Comparison of ENCODE assay signal across 15 cellular contexts in the genomic region with DNA sequence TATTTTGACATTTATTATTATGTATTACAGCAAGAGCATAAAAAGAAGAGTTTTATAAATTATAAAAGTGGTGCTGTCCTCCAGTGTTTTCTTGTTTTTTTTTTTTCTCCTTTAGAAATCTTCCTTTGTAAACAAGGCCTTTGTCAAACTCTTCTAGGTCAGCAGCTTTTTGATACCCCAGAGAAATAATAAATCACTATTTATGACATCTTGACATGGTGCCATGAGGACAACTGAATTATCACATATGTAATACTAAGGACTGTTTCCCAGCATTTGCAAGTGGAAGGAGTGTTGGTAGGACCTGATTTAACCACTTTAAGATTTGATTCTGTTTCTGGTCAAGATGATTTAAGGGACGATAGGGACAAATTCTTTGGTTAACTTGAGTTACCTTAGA. TPM values are rescaled to one million over a fixed set of nuclear protein-coding genes. Genes with fewer than 3 reads are reported as not detected.
DNase-seq lines count a peak whose midpoint lies in the region; ATAC-seq and TF ChIP-seq lines count a peak whose summit lies in the region.
"Had no signal": no experiment of that assay in that cellular context is flagged by ENCODE, and none has a peak within 500 bp of the region (broad histone marks: within the 10 kb centered on the region; RNA-seq: fewer than 3 reads in every experiment).

No MANE protein-coding gene starts in this region.

- CTCF ChIA-PET in activated CD4-positive, alpha-beta T cell treated with anti-CD3 and anti-CD28 coated beads, Interleukin-2, amount 10 ng/mL, durations not matched to agents 7 days and 5 days (lab: Charles Lee): no interaction called here

- H3K4me3 ChIP-seq in Karpas-422 (ENCODE audit: low read length): no peak overlapping the region
- peak overlapping the region in 1 of 2 donors; percentile 85 for H3K4me3 ChIP-seq in foreskin fibroblast (ENCODE audit: low read depth in 1 of 2, low read length in 2 of 2)
- H3K4me3 ChIP-seq: HAP-1 had no signal

- H3K27ac Mint-ChIP-seq in activated CD4-positive, alpha-beta T cell treated with anti-CD3 and anti-CD28 coated beads, Interleukin-2, amount 10 ng/mL, durations not matched to agents 7 days and 5 days: peak overlapping the region; percentile 72
- H3K27ac Mint-ChIP-seq in central memory CD8-positive, alpha-beta T cell (ENCODE audit: low read depth): peak overlapping the region; percentile 25
- no peak overlapping the region for H3K27ac Mint-ChIP-seq in stimulated activated memory B cell treated with anti-CD40 and anti-IgM and Interleukin-4, amounts not matched to agents 10 μg/mL and 1 μg/mL and 100 μg/mL, for 72 hours

- H3K9me2 ChIP-seq in Karpas-422 (replicated peaks; ENCODE audit: insufficient read depth, low read length): no peaks in the 10 kb centered on the region

- peak overlapping the region; percentile 93 for H3K4me2 ChIP-seq in Karpas-422 (ENCODE audit: low read depth, low read length, poor library complexity, severe bottlenecking)

- H3K4me1 ChIP-seq in Karpas-422 (ENCODE audit: low read length): peaks cover 40% of the 10 kb centered on the region

- TF ChIP-seq CTCF in foreskin fibroblast (IDR thresholded peaks at IDR 0.05; ENCODE audit: low read depth, low read length): no peak

- no peak overlapping the region for H3K9ac ChIP-seq in Karpas-422 (ENCODE audit: low read length)

- no peak overlapping the region for H2AFZ ChIP-seq in Karpas-422 (ENCODE audit: low read length)

- no peak for ATAC-seq in central memory CD8-positive, alpha-beta T cell (replicated peaks; ENCODE audit: extremely low read depth, poor library complexity, severe bottlenecking)
- no peak for ATAC-seq in stimulated activated memory B cell treated with anti-CD40 and anti-IgM and Interleukin-4, amounts not matched to agents 10 μg/mL and 1 μg/mL and 100 μg/mL, for 72 hours
- no peak for ATAC-seq in HG03175 (IDR thresholded peaks at IDR 0.05; ENCODE audit: unreplicated experiment)

- H3K9me3 ChIP-seq in Karpas-422 (ENCODE audit: low read length): no peaks in the 10 kb centered on the region
- H3K9me3 ChIP-seq: HAP-1, upper lobe of left lung had no signal

- H3K4me3 Mint-ChIP-seq in activated CD4-positive, alpha-beta T cell treated with anti-CD3 and anti-CD28 coated beads, Interleukin-2, amount 10 ng/mL, durations not matched to agents 7 days and 5 days: peak overlapping the region; percentile 100
- H3K4me3 Mint-ChIP-seq in central memory CD8-positive, alpha-beta T cell: peak overlapping the region; percentile 97
- peak overlapping the region; percentile 47 for H3K4me3 Mint-ChIP-seq in stimulated activated memory B cell treated with anti-CD40 and anti-IgM and Interleukin-4, amounts not matched to agents 10 μg/mL and 1 μg/mL and 100 μg/mL, for 72 hours

- H3K27ac ChIP-seq in Karpas-422 (ENCODE audit: low read length): no peak overlapping the region

- H3K4me1 Mint-ChIP-seq in activated CD4-positive, alpha-beta T cell treated with anti-CD3 and anti-CD28 coated beads, Interleukin-2, amount 10 ng/mL, durations not matched to agents 7 days and 5 days: peaks cover 61% of the 10 kb centered on the region
- H3K4me1 Mint-ChIP-seq in central memory CD8-positive, alpha-beta T cell: peaks cover 70% of the 10 kb centered on the region
- H3K4me1 Mint-ChIP-seq in stimulated activated memory B cell treated with anti-CD40 and anti-IgM and Interleukin-4, amounts not matched to agents 10 μg/mL and 1 μg/mL and 100 μg/mL, for 72 hours: peaks cover 64% of the 10 kb centered on the region

- H3K9me3 Mint-ChIP-seq in activated CD4-positive, alpha-beta T cell treated with anti-CD3 and anti-CD28 coated beads, Interleukin-2, amount 10 ng/mL, durations not matched to agents 7 days and 5 days: no peaks in the 10 kb centered on the region
- no peaks in the 10 kb centered on the region for H3K9me3 Mint-ChIP-seq in central memory CD8-positive, alpha-beta T cell
- no peaks in the 10 kb centered on the region for H3K9me3 Mint-ChIP-seq in stimulated activated memory B cell treated with anti-CD40 and anti-IgM and Interleukin-4, amounts not matched to agents 10 μg/mL and 1 μg/mL and 100 μg/mL, for 72 hours
- H3K9me3 Mint-ChIP-seq: mesothelial cell of epicardium had no signal

- no peaks in the 10 kb centered on the region for H3K36me3 ChIP-seq in Karpas-422 (ENCODE audit: insufficient read depth, low read length)
- H3K36me3 ChIP-seq: HAP-1, upper lobe of left lung had no signal

- no peaks in the 10 kb centered on the region for H3K27me3 Mint-ChIP-seq in activated CD4-positive, alpha-beta T cell treated with anti-CD3 and anti-CD28 coated beads, Interleukin-2, amount 10 ng/mL, durations not matched to agents 7 days and 5 days
- H3K27me3 Mint-ChIP-seq in central memory CD8-positive, alpha-beta T cell: no peaks in the 10 kb centered on the region
- H3K27me3 Mint-ChIP-seq in stimulated activated memory B cell treated with anti-CD40 and anti-IgM and Interleukin-4, amounts not matched to agents 10 μg/mL and 1 μg/mL and 100 μg/mL, for 72 hours: no peaks in the 10 kb centered on the region

- peaks cover 41% of the 10 kb centered on the region for H4K20me1 ChIP-seq in Karpas-422 (ENCODE audit: insufficient read depth, low read depth, low read length)

- DNase-seq in activated CD4-positive, alpha-beta T cell treated with anti-CD3 and anti-CD28 coated beads, Interleukin-2, amount 10 ng/mL, durations not matched to agents 7 days and 5 days: no peak
- no peak for DNase-seq in activated CD4-positive, alpha-beta T cell treated with anti-CD3 and anti-CD28 coated beads, Interleukin-2, amount 50 U/mL, for 48 hours
- no peak for DNase-seq in Karpas-422
- no peak for DNase-seq in central memory CD8-positive, alpha-beta T cell (ENCODE audit: low spot score in 2 of 2)
- no peak for DNase-seq in NCI-H187 treated with DMSO at 0.1 percent for 48 hours (lab: John Stamatoyannopoulos, UW)
- DNase-seq in foreskin fibroblast: no peak
- DNase-seq: DMS153, IMR-90, NCI-H1930, retina, upper lobe of left lung had no signal

- POLR2A ChIA-PET in activated CD4-positive, alpha-beta T cell treated with anti-CD3 and anti-CD28 coated beads, Interleukin-2, amount 10 ng/mL, durations not matched to agents 7 days and 5 days (lab: Charles Lee): interaction anchor here (0.6 kb wide), 1 partner anchor 137 kb away, joined by 3 read pairs; no protein-coding TSS in a partner anchor

- peaks cover 37% of the 10 kb centered on the region for H3K36me3 Mint-ChIP-seq in activated CD4-positive, alpha-beta T cell treated with anti-CD3 and anti-CD28 coated beads, Interleukin-2, amount 10 ng/mL, durations not matched to agents 7 days and 5 days (ENCODE audit: low read depth)
- H3K36me3 Mint-ChIP-seq in central memory CD8-positive, alpha-beta T cell (ENCODE audit: insufficient read depth): peaks cover 40% of the 10 kb centered on the region
- peaks cover 6% of the 10 kb centered on the region for H3K36me3 Mint-ChIP-seq in stimulated activated memory B cell treated with anti-CD40 and anti-IgM and Interleukin-4, amounts not matched to agents 10 μg/mL and 1 μg/mL and 100 μg/mL, for 72 hours
- H3K36me3 Mint-ChIP-seq: mesothelial cell of epicardium had no signal

- H3K79me2 ChIP-seq in Karpas-422 (ENCODE audit: low read length): peaks cover 82% of the 10 kb centered on the region

- H3K27me3 ChIP-seq in Karpas-422 (ENCODE audit: low read length): no peaks in the 10 kb centered on the region
- H3K27me3 ChIP-seq: upper lobe of left lung had no signal

RNA-seq across cellular contexts. Expression of gene SMARCA2, which starts 4.6 kb away (rescaled TPM):
- 100 to 1,000 TPM; 264 to 274 TPM for total RNA-seq in activated CD4-positive, alpha-beta T cell treated with anti-CD3 and anti-CD28 coated beads, Interleukin-2, amount 10 ng/mL, durations not matched to agents 7 days and 5 days
- 108 and 134 TPM in 2 replicates for total RNA-seq in Karpas-422 (2014; rRNA removed; shearing (Covaris generic); ENCODE audit: low replicate concordance)

Comparison
In these comparisons a context has a peak if more than half of its experiments do, and no peak if none do; other contexts are left out.
1. H3K4me3 Mint-ChIP-seq: peak in every context shown above with its lines; median percentile 100 in activated CD4-positive, alpha-beta T cell treated with anti-CD3 and anti-CD28 coated beads, Interleukin-2, amount 10 ng/mL, durations not matched to agents 7 days and 5 days; 97 in central memory CD8-positive, alpha-beta T cell; 47 in stimulated activated memory B cell treated with anti-CD40 and anti-IgM and Interleukin-4, amounts not matched to agents 10 μg/mL and 1 μg/mL and 100 μg/mL, for 72 hours.